In genomic region chr3:39146611-39147373, GRCh38 we compare ENCODE assay signal across 8 cellular contexts. TPM values are rescaled to one million over a fixed set of nuclear protein-coding genes. Genes with fewer than 3 reads are reported as not detected.
DNase-seq lines count a peak whose midpoint lies in the region; ATAC-seq and TF ChIP-seq lines count a peak whose summit lies in the region.

No MANE protein-coding gene starts in this region.

- peak overlapping the region; percentile 82 for H3K27ac ChIP-seq in CD4-positive, CD25-positive, alpha-beta regulatory T cell (ENCODE audit: insufficient read depth, low read length, poor library complexity, severe bottlenecking)
- H3K27ac ChIP-seq in HEK293 (ENCODE audit: extremely low read depth, low read depth, low read length) = peak overlapping the region; percentile 20; the same call in 1 of the 2 replicates
- H3K27ac ChIP-seq in heart right ventricle = peak overlapping the region in 9 of 10 donors; percentile 24 to 100 (median 77)
- peak overlapping the region; percentile 94 to 100 (median 98) for H3K27ac ChIP-seq in gastrocnemius medialis

- H3K36me3 Mint-ChIP-seq in CD4-positive, CD25-positive, alpha-beta regulatory T cell = peaks cover 38% of the 10 kb centered on the region

- H3K4me1 ChIP-seq in CD4-positive, CD25-positive, alpha-beta regulatory T cell (ENCODE audit: control insufficient read depth, insufficient read depth, low read length, poor library complexity, severe bottlenecking) = peaks cover 66% of the 10 kb centered on the region
- H3K4me1 ChIP-seq in HEK293 (ENCODE audit: control insufficient read depth, insufficient read depth, low read length) (peaks cover 14% of the 10 kb centered on the region), heart right ventricle (peaks cover 53 to 94% (median 76%) of the 10 kb centered on the region in 9 donors), gastrocnemius medialis (peaks cover 77 to 84% of the 10 kb centered on the region in 2 donors)

- H3K27ac Mint-ChIP-seq in CD4-positive, CD25-positive, alpha-beta regulatory T cell = peak overlapping the region; percentile 99 to 100 (median 100)

- peaks cover 45% of the 10 kb centered on the region for H3K36me3 ChIP-seq in CD4-positive, CD25-positive, alpha-beta regulatory T cell (ENCODE audit: control insufficient read depth, insufficient read depth, low read length)
- peaks cover 0 to 53% of the 10 kb centered on the region in 2 experiments; a peak in 1 of 3 replicates for H3K36me3 ChIP-seq in HEK293 (ENCODE audit: control insufficient read depth in 2 of 2, insufficient read depth in 1 of 2, low read length in 2 of 2)
- peaks cover 0 to 50% (median 41%) of the 10 kb centered on the region in 9 donors for H3K36me3 ChIP-seq in heart right ventricle
- H3K36me3 ChIP-seq in gastrocnemius medialis = peaks cover 0 to 47% of the 10 kb centered on the region in 2 donors

- in situ Hi-C loops in SK-MEL-5 (cut with HindIII; ENCODE audit: low pct_unique_long_range_greater_than_20kb, low sequenced_read_pairs) = no loop called here
- in situ Hi-C loops in gastrocnemius medialis (cut with MboI; ENCODE audit: low sequenced_read_pairs in 4 of 4) = no loop called here

- ATAC-seq in CD4-positive, CD25-positive, alpha-beta regulatory T cell (ENCODE audit: low read depth in 2 of 2) = peak; percentile 65 to 67
- ATAC-seq in heart right ventricle (peak; percentile 34 to 71 (median 56)), gastrocnemius medialis (peak; percentile 49 to 56), GM18867 (IDR thresholded peaks at IDR 0.05; ENCODE audit: unreplicated experiment) (no peak), HG03520 (IDR thresholded peaks at IDR 0.05; ENCODE audit: unreplicated experiment) (no peak)

- H3K9me3 Mint-ChIP-seq in CD4-positive, CD25-positive, alpha-beta regulatory T cell = no peaks in the 10 kb centered on the region

- CTCF ChIA-PET in HEK293 (lab: Yijun Ruan, JAX) = interaction anchor here (0.7 to 1.3 kb wide), 3 partner anchors 21 to 141 kb away, joined by 3 to 7 read pairs (median 4); no protein-coding TSS in a partner anchor

- DNase-seq in CD4-positive, CD25-positive, alpha-beta regulatory T cell = peak; percentile 40 to 75 (median 46)
- DNase-seq in SK-MEL-5 (ENCODE audit: low read depth, low spot score) = peak; percentile 45
- peak; percentile 44 for DNase-seq in activated naive CD8-positive, alpha-beta T cell treated with anti-CD3 and anti-CD28 coated beads, Interleukin-2, amount 50 U/mL, for 16 hours (ENCODE audit: low read depth, low spot score)
- peak; percentile 62 to 72 for DNase-seq in heart right ventricle
- peak; percentile 75 to 89 for DNase-seq in gastrocnemius medialis

- H3K4me1 Mint-ChIP-seq in CD4-positive, CD25-positive, alpha-beta regulatory T cell = peaks cover 21 to 83% (median 59%) of the 10 kb centered on the region in 4 donors

- peak overlapping the region; percentile 90 to 99 (median 94) for H3K4me3 Mint-ChIP-seq in CD4-positive, CD25-positive, alpha-beta regulatory T cell

- peak overlapping the region; percentile 91 for H3K4me3 ChIP-seq in CD4-positive, CD25-positive, alpha-beta regulatory T cell (ENCODE audit: low read depth, low read length)
- H3K4me3 ChIP-seq in HEK293 (ENCODE audit: low read depth, low read length) (no peak overlapping the region), heart right ventricle (peak overlapping the region in 7 of 10 donors; percentile 13 to 34 (median 19)), gastrocnemius medialis (peak overlapping the region; percentile 25 to 93 (median 57))

- no peaks in the 10 kb centered on the region for H3K27me3 ChIP-seq in CD4-positive, CD25-positive, alpha-beta regulatory T cell (ENCODE audit: control insufficient read depth, insufficient read depth, low read length)
- H3K27me3 ChIP-seq in heart right ventricle = no peaks in the 10 kb centered on the region
- no peaks in the 10 kb centered on the region for H3K27me3 ChIP-seq in gastrocnemius medialis

- peak; percentile 23 to 35 for TF ChIP-seq POLR2A in gastrocnemius medialis (IDR thresholded peaks at IDR 0.05)

- POLR2A ChIA-PET in HEK293 (lab: Yijun Ruan, JAX) = no interaction called here

- TF ChIP-seq CTCF in HEK293 (tag by site-specific recombination; IDR thresholded peaks at IDR 0.05) (no peak), heart right ventricle (IDR thresholded peaks at IDR 0.05) (no peak), gastrocnemius medialis (IDR thresholded peaks at IDR 0.05 in 4 of 5, conservative IDR thresholded peaks at IDR 0.05 in 1 of 5) (no peak)

- intact Hi-C loops in heart right ventricle (cut with DNase I) (loop anchor here in 2 of 10 donors (5.0 to 10.0 kb wide), 2 partner anchors 41 to 238 kb away; partner anchors contain the start of gene SLC25A38 (in 1 of the 2)), gastrocnemius medialis (cut with DNase I; ENCODE audit: low total_unique reads) (no loop called here)

- H3K9me3 ChIP-seq in CD4-positive, CD25-positive, alpha-beta regulatory T cell (ENCODE audit: control insufficient read depth in 2 of 2, low read length in 2 of 2) = no peaks in the 10 kb centered on the region
- H3K9me3 ChIP-seq in HEK293 (ENCODE audit: control insufficient read depth, insufficient read depth, low read depth, low read length) (no peaks in the 10 kb centered on the region), heart right ventricle (no peaks in the 10 kb centered on the region), gastrocnemius medialis (no peaks in the 10 kb centered on the region)

- H3K27me3 Mint-ChIP-seq in CD4-positive, CD25-positive, alpha-beta regulatory T cell = peaks cover 2% of the 10 kb centered on the region

- WGBS in heart right ventricle, 2 donors = 26 to 33% methylated on average over 11 of the region's 11 CpGs

TF ChIP-seq in HEK293, 187 proteins besides CTCF, POLR2A, EP300 and RAD21 (continues in another document):
- TF ChIP-seq ZNF768 (tag by site-specific recombination; IDR thresholded peaks at IDR 0.05) = no peak
- no peak for TF ChIP-seq ZNF211 (tag by site-specific recombination; IDR thresholded peaks at IDR 0.05; ENCODE audit: low read depth)
- TF ChIP-seq ZNF148 (tag by site-specific recombination; IDR thresholded peaks at IDR 0.05; ENCODE audit: borderline replicate concordance) = no peak
- no peak for TF ChIP-seq ZNF223 (tag by site-specific recombination; IDR thresholded peaks at IDR 0.05)
- no peak for TF ChIP-seq ZNF37A (tag by site-specific recombination; IDR thresholded peaks at IDR 0.05)
- peak; percentile 90 for TF ChIP-seq SCRT2 (tag by site-specific recombination; IDR thresholded peaks at IDR 0.05)
- no peak; the same call in 1 of the 2 replicates for TF ChIP-seq GLIS2 (tag by site-specific recombination; IDR thresholded peaks at IDR 0.05)

RNA-seq across cellular contexts. Expression of gene CSRNP1, which starts 6.6 kb away (rescaled TPM):
- total RNA-seq in CD4-positive, CD25-positive, alpha-beta regulatory T cell = 300 TPM
- 10 to 100 TPM; 12.5 to 24.1 (median 14.7) TPM for polyA plus RNA-seq in CD4-positive, CD25-positive, alpha-beta regulatory T cell
- total RNA-seq in SK-MEL-5 (2014; rRNA removed; shearing (Covaris generic)) = 4.2 and 5.2 TPM in 2 replicates
- 5.6 and 6.8 TPM in 2 replicates for polyA plus RNA-seq in SK-MEL-5 (2015; cell fraction: cytosol; rRNA removed)
- 5.8 and 6.8 TPM in 2 replicates for polyA plus RNA-seq in SK-MEL-5 (2015; cell fraction: nucleus; rRNA removed)
- 10 to 100 TPM in 9 of 10 donors, 1 to 10 TPM in 1; 7.4 to 46.3 (median 17.7) TPM for total RNA-seq in heart right ventricle
- polyA plus RNA-seq in heart right ventricle = 10 to 100 TPM; 14.1 to 28.1 TPM
- total RNA-seq in gastrocnemius medialis = 10 to 100 TPM; 27.5 to 66.8 (median 42.3) TPM

RNA-seq across cellular contexts. Expression of gene TTC21A, which starts 39.3 kb away (rescaled TPM):
- total RNA-seq in CD4-positive, CD25-positive, alpha-beta regulatory T cell = 4.1 TPM
- polyA plus RNA-seq in CD4-positive, CD25-positive, alpha-beta regulatory T cell = 1 to 10 TPM in 2 of 4 donors, under 1 TPM in 2; 0.41 to 2.7 (median 1.0) TPM
- total RNA-seq in SK-MEL-5 (2014; rRNA removed; shearing (Covaris generic)) = 0.95 and 1.7 TPM in 2 replicates
- 1.2 and 2.6 TPM in 2 replicates for polyA plus RNA-seq in SK-MEL-5 (2015; cell fraction: cytosol; rRNA removed)
- polyA plus RNA-seq in SK-MEL-5 (2015; cell fraction: nucleus; rRNA removed) = 29.1 and 31.5 TPM in 2 replicates
- 1 to 10 TPM; 1.1 to 3.1 (median 1.5) TPM for total RNA-seq in heart right ventricle
- 1 to 10 TPM in 1 of 2 donors, under 1 TPM in 1; 0.80 to 7.5 TPM for polyA plus RNA-seq in heart right ventricle
- total RNA-seq in gastrocnemius medialis = 1 to 10 TPM in 2 of 4 donors, under 1 TPM in 2; 0.33 to 4.3 (median 1.1) TPM

RNA-seq across cellular contexts. Expression of gene GORASP1, which starts 39.4 kb away (rescaled TPM):
- 34.0 TPM for total RNA-seq in CD4-positive, CD25-positive, alpha-beta regulatory T cell
- 10 to 100 TPM; 18.5 to 29.7 (median 20.5) TPM for polyA plus RNA-seq in CD4-positive, CD25-positive, alpha-beta regulatory T cell
- 56.8 and 58.2 TPM in 2 replicates for total RNA-seq in SK-MEL-5 (2014; rRNA removed; shearing (Covaris generic))
- polyA plus RNA-seq in SK-MEL-5 (2015; cell fraction: cytosol; rRNA removed) = 56.3 and 62.0 TPM in 2 replicates
- 317 and 364 TPM in 2 replicates for polyA plus RNA-seq in SK-MEL-5 (2015; cell fraction: nucleus; rRNA removed)
- 10 to 100 TPM; 35.8 to 54.2 (median 41.1) TPM for total RNA-seq in heart right ventricle
- 10 to 100 TPM; 28.4 to 37.2 TPM for polyA plus RNA-seq in heart right ventricle
- total RNA-seq in gastrocnemius medialis = 10 to 100 TPM; 34.3 to 81.9 (median 38.5) TPM

RNA-seq across cellular contexts. Expression of gene XIRP1, which starts 45.6 kb away (rescaled TPM):
- total RNA-seq in CD4-positive, CD25-positive, alpha-beta regulatory T cell = not detected
- polyA plus RNA-seq in CD4-positive, CD25-positive, alpha-beta regulatory T cell = not detected
- total RNA-seq in SK-MEL-5 (2014; rRNA removed; shearing (Covaris generic)) = 0.03 TPM in 1 of 2 replicates, not detected in the other
- polyA plus RNA-seq in SK-MEL-5 (2015; cell fraction: cytosol; rRNA removed) = not detected in 2 replicates
- polyA plus RNA-seq in SK-MEL-5 (2015; cell fraction: nucleus; rRNA removed) = not detected in 2 replicates
- total RNA-seq in heart right ventricle (1,000 to 10,000 TPM in 2 of 10 donors, 100 to 1,000 TPM in 8; 277 to 1,691 (median 608) TPM), gastrocnemius medialis (100 to 1,000 TPM in 2 of 4 donors, 10 to 100 TPM in 2; 52.4 to 329 (median 128) TPM)
- polyA plus RNA-seq in heart right ventricle = 100 to 1,000 TPM; 404 to 586 TPM

Comparison
In these comparisons a context has a peak if more than half of its experiments do, and no peak if none do; other contexts are left out.
1. ATAC-seq: peak in CD4-positive, CD25-positive, alpha-beta regulatory T cell (2 of 2), heart right ventricle (8 of 8) and gastrocnemius medialis (2 of 2); none in GM18867 (single experiment) and HG03520 (single experiment).
2. H3K27ac ChIP-seq: peak in every context shown above with its lines; median percentile 98 in gastrocnemius medialis; 82 in CD4-positive, CD25-positive, alpha-beta regulatory T cell; 77 in heart right ventricle; 20 in HEK293.
3. Peak in every context shown above with its lines, with median percentiles within 50 percentile points of each other: DNase-seq.